ENCODE assay signal across 1 cellular context in genomic region chr2:114006460-114006859, GRCh38.
TF ChIP-seq lines count a peak whose summit lies in the region.

No MANE protein-coding gene starts in this region.

TF ChIP-seq in HepG2, 621 proteins besides CTCF, POLR2A, EP300 and RAD21 (continued from another document and continues in another):
- TF ChIP-seq PCBP2 (optimal IDR thresholded peaks at IDR 0.05; ENCODE audit: low read depth, low read length, poor library complexity, severe bottlenecking) (no peak), PHF5A (CRISPR knock-in tag; IDR thresholded peaks at IDR 0.05; ENCODE audit: low read depth, unreplicated experiment) (no peak), ZNF569 (CRISPR knock-in tag; IDR thresholded peaks at IDR 0.05; ENCODE audit: borderline replicate concordance) (no peak), RFX5 (IDR thresholded peaks at IDR 0.05; ENCODE audit: low read depth, low read length) (no peak), ATF6 (CRISPR knock-in tag; conservative IDR thresholded peaks at IDR 0.05) (no peak), ZXDC (CRISPR knock-in tag; IDR thresholded peaks at IDR 0.05) (no peak), ZNF557 (CRISPR knock-in tag; IDR thresholded peaks at IDR 0.05) (peak; percentile 80; the same call in 1 of the 2 replicates), KMT2B (CRISPR knock-in tag; IDR thresholded peaks at IDR 0.05) (no peak), MNT (IDR thresholded peaks at IDR 0.05) (no peak), ZNF83 (CRISPR knock-in tag; IDR thresholded peaks at IDR 0.05; ENCODE audit: borderline replicate concordance) (no peak), MXI1 (IDR thresholded peaks at IDR 0.05; ENCODE audit: borderline replicate concordance, low read depth, low read length) (no peak), NR2F2 (IDR thresholded peaks at IDR 0.05; ENCODE audit: borderline replicate concordance, low read depth) (peak; percentile 41; the same call in 1 of the 2 replicates), ZFP37 (CRISPR knock-in tag; IDR thresholded peaks at IDR 0.05; ENCODE audit: borderline replicate concordance) (no peak), MAX (IDR thresholded peaks at IDR 0.05) (peak; percentile 52), EHMT2 (IDR thresholded peaks at IDR 0.05; ENCODE audit: borderline replicate concordance, low read depth, low read length) (no peak), ZNF280B (CRISPR knock-in tag; IDR thresholded peaks at IDR 0.05; ENCODE audit: borderline replicate concordance) (no peak), DRAP1 (CRISPR knock-in tag; IDR thresholded peaks at IDR 0.05) (peak; percentile 29; the same call in 1 of the 2 replicates), ELF3 (CRISPR knock-in tag; IDR thresholded peaks at IDR 0.05) (peak; percentile 57), MED1 (CRISPR knock-in tag; IDR thresholded peaks at IDR 0.05) (peak; percentile 84), AHDC1 (CRISPR knock-in tag; IDR thresholded peaks at IDR 0.05; ENCODE audit: borderline replicate concordance) (peak; percentile 80; the same call in 1 of the 2 replicates), YEATS4 (CRISPR knock-in tag; IDR thresholded peaks at IDR 0.05; ENCODE audit: borderline replicate concordance) (0 out of 2 replicates have a peak, but pooled peaks have one; percentile 51), NCOA5 (CRISPR knock-in tag; IDR thresholded peaks at IDR 0.05) (no peak), SMAD3 (CRISPR knock-in tag; IDR thresholded peaks at IDR 0.05) (0 out of 2 replicates have a peak, but pooled peaks have one; percentile 22), ZNF790 (CRISPR knock-in tag; IDR thresholded peaks at IDR 0.05; ENCODE audit: borderline replicate concordance) (no peak), REPIN1 (CRISPR knock-in tag; IDR thresholded peaks at IDR 0.05; ENCODE audit: borderline replicate concordance, low read depth) (peak; percentile 60; the same call in 1 of the 2 replicates), E2F1 (CRISPR knock-in tag; IDR thresholded peaks at IDR 0.05) (no peak), FOXP4 (CRISPR knock-in tag; IDR thresholded peaks at IDR 0.05) (peak; percentile 97), XRCC5 (optimal IDR thresholded peaks at IDR 0.05; ENCODE audit: low read length) (peak; percentile 18), ZBTB44 (CRISPR knock-in tag; IDR thresholded peaks at IDR 0.05) (no peak), SRSF4 (IDR thresholded peaks at IDR 0.05; ENCODE audit: low read depth, low read length, poor library complexity, severe bottlenecking) (no peak), ZBTB7A (CRISPR knock-in tag; IDR thresholded peaks at IDR 0.05) (no peak), ZNF737 (CRISPR knock-in tag; IDR thresholded peaks at IDR 0.05; ENCODE audit: borderline replicate concordance) (no peak), NR0B2 (CRISPR knock-in tag; IDR thresholded peaks at IDR 0.05) (no peak), KMT2A (CRISPR knock-in tag; IDR thresholded peaks at IDR 0.05) (no peak), SOX13 (IDR thresholded peaks at IDR 0.05) (peak; percentile 22; the same call in 1 of the 2 replicates), SOX13 (CRISPR knock-in tag; conservative IDR thresholded peaks at IDR 0.05 in 1 of 2, IDR thresholded peaks at IDR 0.05 in 1 of 2) (peak in 1 of 2 experiments; percentile 93; a peak in 2 of 4 replicates), ZNF547 (CRISPR knock-in tag; IDR thresholded peaks at IDR 0.05) (no peak), THAP7 (CRISPR knock-in tag; IDR thresholded peaks at IDR 0.05) (no peak), HDAC1 (CRISPR knock-in tag; IDR thresholded peaks at IDR 0.05) (peak; percentile 73)
